8 cellular contexts compared by ENCODE assay signal in genomic region chr5:72320022-72320898, GRCh38. TPM values are rescaled to one million over a fixed set of nuclear protein-coding genes. Genes with fewer than 3 reads are reported as not detected.
A peak's percentile ranks its signal among the peaks of the same experiment; 100 is the strongest.
DNase-seq lines count a peak whose midpoint lies in the region; ATAC-seq and TF ChIP-seq lines count a peak whose summit lies in the region.

TSS of gene MRPS27 (minus strand) at chr5:72320240. CDS start at chr5:72320221, 19 bp downstream.
TSS of gene PTCD2 (plus strand) at chr5:72320373. CDS start at chr5:72320383, 10 bp downstream.

- H3K27ac ChIP-seq in BLaER1 treated with 17β-estradiol and CSF1 and Interleukin-3, amounts not matched to agents 10 nM and 100 nM = peak within 1 kb of the TSS; percentile 47 to 94 (median 85); a peak in 21 of 22 replicates
- H3K27ac ChIP-seq in colonic mucosa (peak within 1 kb of the TSS; percentile 56), layer of hippocampus (ENCODE audit: low read depth, low read length) (peak within 1 kb of the TSS; percentile 85)

- DNase-seq in GM19240 (ENCODE audit: insufficient read length, low spot score) (peak; percentile 85), NCI-H524 treated with DMSO at 0.1 percent for 48 hours (lab: John Stamatoyannopoulos, UW) (peak; percentile 91), colonic mucosa (peak; percentile 97)
- DNase-seq in activated CD4-positive, alpha-beta T cell treated with anti-CD3 and anti-CD28 coated beads for 48 hours = peak; percentile 96
- DNase-seq in stimulated activated CD4-positive, alpha-beta T cell treated with anti-CD3 and anti-CD28 coated beads, Interleukin-1b, Interleukin-23, amount 100 ng/mL, for 4 hours (ENCODE audit: low read depth in 2 of 2) = peak; percentile 82 to 90

- H3K27me3 ChIP-seq in BLaER1 treated with 17β-estradiol and CSF1 and Interleukin-3, amounts not matched to agents 10 nM and 100 nM = no peaks in the 10 kb centered on the region
- H3K27me3 ChIP-seq in colonic mucosa (no peaks in the 10 kb centered on the region), layer of hippocampus (ENCODE audit: control insufficient read depth, insufficient read depth, low read length) (no peaks in the 10 kb centered on the region)

- peaks cover 0 to 13% (median 0%) of the 10 kb centered on the region in 11 experiments; a peak in 6 of 22 replicates for H4K20me1 ChIP-seq in BLaER1 treated with 17β-estradiol and CSF1 and Interleukin-3, amounts not matched to agents 10 nM and 100 nM

- H3K36me3 ChIP-seq in BLaER1 treated with 17β-estradiol and CSF1 and Interleukin-3, amounts not matched to agents 10 nM and 100 nM = peaks cover 28 to 64% (median 48%) of the 10 kb centered on the region in 11 experiments
- H3K36me3 ChIP-seq in colonic mucosa = no peaks in the 10 kb centered on the region

- peak within 1 kb of the TSS; percentile 73 to 93 (median 85) for H3K4me2 ChIP-seq in BLaER1 treated with 17β-estradiol and CSF1 and Interleukin-3, amounts not matched to agents 10 nM and 100 nM

- no peak for TF ChIP-seq CTCF in colonic mucosa (IDR thresholded peaks at IDR 0.05)

- H3K4me1 ChIP-seq in BLaER1 treated with 17β-estradiol and CSF1 and Interleukin-3, amounts not matched to agents 10 nM and 100 nM = peaks cover 20 to 24% (median 23%) of the 10 kb centered on the region in 10 experiments
- H3K4me1 ChIP-seq in colonic mucosa = peaks cover 5% of the 10 kb centered on the region

- peak within 1 kb of the TSS; percentile 79 to 99 (median 90) for H3K4me3 ChIP-seq in BLaER1 treated with 17β-estradiol and CSF1 and Interleukin-3, amounts not matched to agents 10 nM and 100 nM
- peak within 1 kb of the TSS; percentile 73 for H3K4me3 ChIP-seq in colonic mucosa

- H3K9ac ChIP-seq in BLaER1 treated with 17β-estradiol and CSF1 and Interleukin-3, amounts not matched to agents 10 nM and 100 nM = peak within 1 kb of the TSS; percentile 69 to 93 (median 89)
- H3K9ac ChIP-seq in colonic mucosa (ENCODE audit: low read depth in 2 of 2, low read length in 2 of 2) = peak within 1 kb of the TSS; percentile 68 to 80

- intact Hi-C loops in colonic mucosa (cut with DNase I) = no loop called here

- no peaks in the 10 kb centered on the region for H3K9me3 ChIP-seq in BLaER1 treated with 17β-estradiol and CSF1 and Interleukin-3, amounts not matched to agents 10 nM and 100 nM (replicated peaks in 1 of 11)
- H3K9me3 ChIP-seq in colonic mucosa = no peaks in the 10 kb centered on the region

- ATAC-seq in HG03460 (IDR thresholded peaks at IDR 0.05; ENCODE audit: unreplicated experiment) = peak; percentile 99

RNA-seq across cellular contexts. Expression of gene MRPS27, which starts in this region (rescaled TPM):
- 10 to 100 TPM; 46.3 to 56.6 TPM for total RNA-seq in colonic mucosa

RNA-seq across cellular contexts. Expression of gene PTCD2, which starts in this region (rescaled TPM):
- 1 to 10 TPM; 4.4 to 7.8 TPM for total RNA-seq in colonic mucosa

Comparison
In these comparisons a context has a peak if more than half of its experiments do, and no peak if none do; other contexts are left out.
1. Peak in every context shown above with its lines: DNase-seq, ATAC-seq, H3K4me3 ChIP-seq and H3K27ac ChIP-seq.